ENCODE assay signal across 22 cellular contexts in genomic region chr10:23432639-23433038, GRCh38. TPM values are rescaled to one million over a fixed set of nuclear protein-coding genes. Genes with fewer than 3 reads are reported as not detected.
DNase-seq lines count a peak whose midpoint lies in the region; ATAC-seq and TF ChIP-seq lines count a peak whose summit lies in the region.
"Had no signal": no experiment of that assay in that cellular context is flagged by ENCODE, and none has a peak within 500 bp of the region (broad histone marks: within the 10 kb centered on the region; RNA-seq: fewer than 3 reads in every experiment).

No MANE protein-coding gene starts in this region.

- no peak overlapping the region for H3K4me2 ChIP-seq in mammary epithelial cell (ENCODE audit: insufficient read depth, low read depth, low read length)
- H3K4me2 ChIP-seq: A549, BLaER1 had no signal

- H3K27me3 ChIP-seq in mammary epithelial cell (ENCODE audit: insufficient read depth, low read length): no peaks in the 10 kb centered on the region
- no peaks in the 10 kb centered on the region for H3K27me3 ChIP-seq in lower lobe of right lung (ENCODE audit: low read depth)
- H3K27me3 ChIP-seq: BLaER1, body of pancreas, right lobe of liver had no signal

- peak; percentile 82 for DNase-seq in CD1c-positive myeloid dendritic cell (ENCODE audit: extremely low spot score)
- peak; percentile 81 for DNase-seq in NOMO-1 treated with dmso at 0.1 percent for 144 hours (lab: John Stamatoyannopoulos, UW; ENCODE audit: unreplicated experiment)
- DNase-seq in mammary epithelial cell: peak; percentile 12
- no peak for DNase-seq in lower lobe of right lung
- no peak for DNase-seq in globus pallidus (ENCODE audit: low spot score)
- no peak for DNase-seq in COR-L47 (lab: John Stamatoyannopoulos, UW)
- DNase-seq in NCI-H524 treated with DMSO at 0.1 percent for 48 hours (lab: John Stamatoyannopoulos, UW): no peak
- DNase-seq: activated CD4-positive, alpha-beta T cell treated with anti-CD3 and anti-CD28 coated beads, Interleukin-2, amount 10 ng/mL, durations not matched to agents 7 days and 5 days; body of pancreas; immature natural killer cell; Karpas-422; naive B cell; NCI-H1417; NCI-H510A treated with DMSO at 0.1 percent for 48 hours; right lobe of liver; SHP77; stimulated activated CD4-positive, alpha-beta T cell treated with anti-CD3 and anti-CD28 coated beads, Interleukin-15, amount 100 ng/mL, for 24 hours had no signal

- in situ Hi-C loops in mammary epithelial cell (cut with MboI; ENCODE audit: low sequenced_read_pairs in 2 of 2): no loop called here

- ATAC-seq in lower lobe of right lung (peak; percentile 51 to 83), SK-N-SH treated with all-trans-retinoic acid at 6 μM for 48 hours (no peak)
- ATAC-seq: A549, body of pancreas had no signal

- H3K36me3 ChIP-seq in mammary epithelial cell (ENCODE audit: insufficient read depth, low read length) (no peaks in the 10 kb centered on the region), lower lobe of right lung (no peaks in the 10 kb centered on the region)
- H3K36me3 ChIP-seq: BLaER1, right lobe of liver had no signal

- TF ChIP-seq CTCF in mammary epithelial cell (conservative IDR thresholded peaks at IDR 0.05 in 1 of 2, IDR thresholded peaks at IDR 0.05 in 1 of 2; ENCODE audit: extremely low read depth in 1 of 2, insufficient read depth in 1 of 2, low read depth in 1 of 2, low read length in 2 of 2): no peak
- no peak for TF ChIP-seq CTCF in lower lobe of right lung (IDR thresholded peaks at IDR 0.05)

- intact Hi-C loops in mammary epithelial cell (cut with micrococcal nuclease): no loop called here
- intact Hi-C loops in lower lobe of right lung (cut with DNase I): no loop called here

- no peaks in the 10 kb centered on the region for H4K20me1 ChIP-seq in mammary epithelial cell (ENCODE audit: insufficient read depth, low read length)
- H4K20me1 ChIP-seq: BLaER1 had no signal

- no peak overlapping the region for H3K27ac ChIP-seq in mammary epithelial cell (ENCODE audit: insufficient read depth, low read depth, low read length)
- peak overlapping the region; percentile 41 for H3K27ac ChIP-seq in lower lobe of right lung
- H3K27ac ChIP-seq: A549, BLaER1, parathyroid adenoma, right lobe of liver had no signal

- CTCF ChIA-PET in mammary epithelial cell (lab: Charles Lee; ENCODE audit: low non-redundant PET): no interaction called here

- peak overlapping the region; percentile 1 for H2AFZ ChIP-seq in mammary epithelial cell (ENCODE audit: low read depth, low read length)
- H2AFZ ChIP-seq: parathyroid adenoma had no signal

- BruUV-seq in mammary epithelial cell (replicated peaks; lab: Mats Ljungman, UMichigan): no TSS peak

- H3K4me3 ChIP-seq in mammary epithelial cell (replicated peaks in 1 of 3; ENCODE audit: insufficient read depth in 1 of 3, low read depth in 2 of 3, low read length in 3 of 3): no peak overlapping the region
- H3K4me3 ChIP-seq in lower lobe of right lung: no peak overlapping the region
- H3K4me3 ChIP-seq: A549, BLaER1, body of pancreas, lung, right lobe of liver had no signal

- no peaks in the 10 kb centered on the region for H3K9me3 ChIP-seq in mammary epithelial cell (replicated peaks; ENCODE audit: insufficient read depth, low read length)
- no peaks in the 10 kb centered on the region for H3K9me3 ChIP-seq in lower lobe of right lung
- H3K9me3 ChIP-seq: A549, BLaER1, body of pancreas, right lobe of liver had no signal

- no peak overlapping the region for H3K9ac ChIP-seq in mammary epithelial cell (ENCODE audit: insufficient read depth, low read length)
- H3K9ac ChIP-seq: BLaER1, parathyroid adenoma had no signal

- WGBS in mammary epithelial cell (ENCODE audit: low coverage, missing lambda C conversion rate): 93% methylated on average over 3 of the region's 3 CpGs

- H3K4me1 ChIP-seq in mammary epithelial cell (ENCODE audit: insufficient read depth, low read length): peaks cover 6% of the 10 kb centered on the region
- no peaks in the 10 kb centered on the region for H3K4me1 ChIP-seq in lower lobe of right lung
- H3K4me1 ChIP-seq: body of pancreas, parathyroid adenoma, right lobe of liver had no signal

- dilution Hi-C loops in mammary epithelial cell (cut with HindIII; ENCODE audit: low sequenced_read_pairs): no loop called here

- no peaks in the 10 kb centered on the region for H3K79me2 ChIP-seq in mammary epithelial cell (ENCODE audit: insufficient read depth, low read length)
- H3K79me2 ChIP-seq: parathyroid adenoma had no signal

TF ChIP-seq in SK-N-SH treated with all-trans-retinoic acid at 6 μM for 48 hours, 23 proteins besides CTCF, POLR2A, EP300 and RAD21:
- TF ChIP-seq RARB (CRISPR knock-in tag; IDR thresholded peaks at IDR 0.05) (no peak), GLIS3 (CRISPR knock-in tag; IDR thresholded peaks at IDR 0.05) (no peak), PPARA (CRISPR knock-in tag; IDR thresholded peaks at IDR 0.05; ENCODE audit: borderline replicate concordance) (no peak), ISL1 (CRISPR knock-in tag; IDR thresholded peaks at IDR 0.05) (no peak), ZNF70 (CRISPR knock-in tag; IDR thresholded peaks at IDR 0.05) (no peak), ZFP3 (CRISPR knock-in tag; IDR thresholded peaks at IDR 0.05) (no peak), SNAI2 (CRISPR knock-in tag; IDR thresholded peaks at IDR 0.05) (no peak), CSDC2 (CRISPR knock-in tag; IDR thresholded peaks at IDR 0.05) (no peak), ZNF8 (CRISPR knock-in tag; IDR thresholded peaks at IDR 0.05) (no peak), BACH2 (CRISPR knock-in tag; IDR thresholded peaks at IDR 0.05; ENCODE audit: borderline replicate concordance) (no peak), ZC3H10 (CRISPR knock-in tag; IDR thresholded peaks at IDR 0.05) (no peak), OSR1 (CRISPR knock-in tag; IDR thresholded peaks at IDR 0.05) (no peak), ESRRG (CRISPR knock-in tag; IDR thresholded peaks at IDR 0.05) (no peak), TCF4 (CRISPR knock-in tag; IDR thresholded peaks at IDR 0.05; ENCODE audit: borderline replicate concordance) (no peak), ZNF565 (CRISPR knock-in tag; conservative IDR thresholded peaks at IDR 0.05; ENCODE audit: low read depth) (no peak), ARNTL (CRISPR knock-in tag; IDR thresholded peaks at IDR 0.05; ENCODE audit: borderline replicate concordance, low read depth) (no peak)
- TF ChIP-seq, protein P1, sequence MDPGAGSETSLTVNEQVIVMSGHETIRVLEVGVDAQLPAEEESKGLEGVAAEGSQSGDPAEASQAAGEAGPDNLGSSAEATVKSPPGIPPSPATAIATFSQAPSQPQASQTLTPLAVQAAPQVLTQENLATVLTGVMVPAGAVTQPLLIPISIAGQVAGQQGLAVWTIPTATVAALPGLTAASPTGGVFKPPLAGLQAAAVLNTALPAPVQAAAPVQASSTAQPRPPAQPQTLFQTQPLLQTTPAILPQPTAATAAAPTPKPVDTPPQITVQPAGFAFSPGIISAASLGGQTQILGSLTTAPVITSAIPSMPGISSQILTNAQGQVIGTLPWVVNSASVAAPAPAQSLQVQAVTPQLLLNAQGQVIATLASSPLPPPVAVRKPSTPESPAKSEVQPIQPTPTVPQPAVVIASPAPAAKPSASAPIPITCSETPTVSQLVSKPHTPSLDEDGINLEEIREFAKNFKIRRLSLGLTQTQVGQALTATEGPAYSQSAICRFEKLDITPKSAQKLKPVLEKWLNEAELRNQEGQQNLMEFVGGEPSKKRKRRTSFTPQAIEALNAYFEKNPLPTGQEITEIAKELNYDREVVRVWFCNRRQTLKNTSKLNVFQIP (CRISPR knock-in tag; IDR thresholded peaks at IDR 0.05; ENCODE audit: borderline replicate concordance, low read depth): no peak
- TF ChIP-seq, protein P2, sequence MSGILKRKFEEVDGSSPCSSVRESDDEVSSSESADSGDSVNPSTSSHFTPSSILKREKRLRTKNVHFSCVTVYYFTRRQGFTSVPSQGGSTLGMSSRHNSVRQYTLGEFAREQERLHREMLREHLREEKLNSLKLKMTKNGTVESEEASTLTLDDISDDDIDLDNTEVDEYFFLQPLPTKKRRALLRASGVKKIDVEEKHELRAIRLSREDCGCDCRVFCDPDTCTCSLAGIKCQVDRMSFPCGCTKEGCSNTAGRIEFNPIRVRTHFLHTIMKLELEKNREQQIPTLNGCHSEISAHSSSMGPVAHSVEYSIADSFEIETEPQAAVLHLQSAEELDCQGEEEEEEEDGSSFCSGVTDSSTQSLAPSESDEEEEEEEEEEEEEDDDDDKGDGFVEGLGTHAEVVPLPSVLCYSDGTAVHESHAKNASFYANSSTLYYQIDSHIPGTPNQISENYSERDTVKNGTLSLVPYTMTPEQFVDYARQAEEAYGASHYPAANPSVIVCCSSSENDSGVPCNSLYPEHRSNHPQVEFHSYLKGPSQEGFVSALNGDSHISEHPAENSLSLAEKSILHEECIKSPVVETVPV (CRISPR knock-in tag; IDR thresholded peaks at IDR 0.05): no peak
- TF ChIP-seq, protein P3, sequence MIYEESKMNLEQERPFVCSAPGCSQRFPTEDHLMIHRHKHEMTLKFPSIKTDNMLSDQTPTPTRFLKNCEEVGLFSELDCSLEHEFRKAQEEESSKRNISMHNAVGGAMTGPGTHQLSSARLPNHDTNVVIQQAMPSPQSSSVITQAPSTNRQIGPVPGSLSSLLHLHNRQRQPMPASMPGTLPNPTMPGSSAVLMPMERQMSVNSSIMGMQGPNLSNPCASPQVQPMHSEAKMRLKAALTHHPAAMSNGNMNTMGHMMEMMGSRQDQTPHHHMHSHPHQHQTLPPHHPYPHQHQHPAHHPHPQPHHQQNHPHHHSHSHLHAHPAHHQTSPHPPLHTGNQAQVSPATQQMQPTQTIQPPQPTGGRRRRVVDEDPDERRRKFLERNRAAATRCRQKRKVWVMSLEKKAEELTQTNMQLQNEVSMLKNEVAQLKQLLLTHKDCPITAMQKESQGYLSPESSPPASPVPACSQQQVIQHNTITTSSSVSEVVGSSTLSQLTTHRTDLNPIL (CRISPR knock-in tag; IDR thresholded peaks at IDR 0.05; ENCODE audit: low read depth): no peak

RNA-seq across cellular contexts. Expression of gene OTUD1, which starts 6.2 kb away (rescaled TPM):
- total RNA-seq in mammary epithelial cell: 10 to 100 TPM in 1 of 2 donors, 1 to 10 TPM in 1; 9.6 to 12.0 TPM
- polyA plus RNA-seq in mammary epithelial cell: 2.2 TPM
- 1.2 TPM for polyA minus RNA-seq in mammary epithelial cell
- 31.4 TPM for total RNA-seq in lower lobe of right lung

Comparison
In these comparisons a context has a peak if more than half of its experiments do, and no peak if none do; other contexts are left out.
1. DNase-seq: peak in CD1c-positive myeloid dendritic cell (single experiment), NOMO-1 treated with dmso at 0.1 percent for 144 hours (single experiment) and mammary epithelial cell (single experiment); none in lower lobe of right lung (single experiment), globus pallidus (single experiment), COR-L47 (single experiment) and NCI-H524 treated with DMSO at 0.1 percent for 48 hours (single experiment).